1 cellular context compared by ENCODE assay signal in genomic region chr1:93615201-93616150, GRCh38.
TF ChIP-seq lines count a peak whose summit lies in the region.

No MANE protein-coding gene starts in this region.

TF ChIP-seq in liver, 16 proteins besides CTCF, POLR2A, EP300 and RAD21 (continued from another document):
- TF ChIP-seq MAX (IDR thresholded peaks at IDR 0.05): peak; percentile 35
- TF ChIP-seq REST (IDR thresholded peaks at IDR 0.05): no peak
TF ChIP-seq in liver: peak in this region for 6.
